ENCODE assay signal across 10 cellular contexts in genomic region chr15:38378162-38378560, GRCh38.
DNase-seq lines count a peak whose midpoint lies in the region; ATAC-seq and TF ChIP-seq lines count a peak whose summit lies in the region.
"Had no signal": no experiment of that assay in that cellular context is flagged by ENCODE, and none has a peak within 500 bp of the region (broad histone marks: within the 10 kb centered on the region; RNA-seq: fewer than 3 reads in every experiment).

No MANE protein-coding gene starts in this region.

- ATAC-seq in body of pancreas (peak; percentile 47), Right ventricle myocardium inferior (peak; percentile 84), upper lobe of right lung (peak; percentile 75)
- ATAC-seq in stimulated activated naive CD8-positive, alpha-beta T cell treated with anti-CD3 and anti-CD28 coated beads, Interleukin-15, Interleukin-2, amounts not matched to agents 100 U/mL and 50 U/mL, for 24 hours = no peak

- intact Hi-C loops in body of pancreas (cut with DNase I) = no loop called here
- intact Hi-C loops in Right ventricle myocardium inferior (cut with DNase I) = no loop called here
- intact Hi-C loops in upper lobe of right lung (cut with DNase I) = no loop called here

- H3K27me3 ChIP-seq in body of pancreas (no peaks in the 10 kb centered on the region), upper lobe of right lung (no peaks in the 10 kb centered on the region)

- H3K27ac Mint-ChIP-seq in mesothelial cell of epicardium = no peak overlapping the region
- H3K27ac Mint-ChIP-seq: activated naive CD8-positive, alpha-beta T cell treated with anti-CD3 and anti-CD28 coated beads, Interleukin-2, amount 10 ng/mL, durations not matched to agents 7 days and 5 days had no signal

- no peak overlapping the region for H3K4me3 ChIP-seq in body of pancreas
- no peak overlapping the region for H3K4me3 ChIP-seq in upper lobe of right lung

- peaks cover 7% of the 10 kb centered on the region for H3K4me1 Mint-ChIP-seq in mesothelial cell of epicardium
- H3K4me1 Mint-ChIP-seq: activated naive CD8-positive, alpha-beta T cell treated with anti-CD3 and anti-CD28 coated beads, Interleukin-2, amount 10 ng/mL, durations not matched to agents 7 days and 5 days had no signal

- H3K4me3 Mint-ChIP-seq in mesothelial cell of epicardium = no peak overlapping the region
- H3K4me3 Mint-ChIP-seq: activated naive CD8-positive, alpha-beta T cell treated with anti-CD3 and anti-CD28 coated beads, Interleukin-2, amount 10 ng/mL, durations not matched to agents 7 days and 5 days had no signal

- peaks cover 8% of the 10 kb centered on the region for H3K4me1 ChIP-seq in body of pancreas
- peaks cover 16% of the 10 kb centered on the region for H3K4me1 ChIP-seq in upper lobe of right lung

- H3K36me3 ChIP-seq in body of pancreas (replicated peaks in 1 of 2; ENCODE audit: insufficient read depth in 1 of 2, low read depth in 2 of 2) (no peaks in the 10 kb centered on the region), upper lobe of right lung (no peaks in the 10 kb centered on the region)

- H3K36me3 Mint-ChIP-seq in mesothelial cell of epicardium = no peaks in the 10 kb centered on the region
- H3K36me3 Mint-ChIP-seq: activated naive CD8-positive, alpha-beta T cell treated with anti-CD3 and anti-CD28 coated beads, Interleukin-2, amount 10 ng/mL, durations not matched to agents 7 days and 5 days had no signal

- no peak for TF ChIP-seq POLR2A in body of pancreas (IDR thresholded peaks at IDR 0.05)

- no peak for TF ChIP-seq CTCF in body of pancreas (IDR thresholded peaks at IDR 0.05)
- no peak for TF ChIP-seq CTCF in upper lobe of right lung (IDR thresholded peaks at IDR 0.05)
- TF ChIP-seq CTCF in mesothelial cell of epicardium (IDR thresholded peaks at IDR 0.05; ENCODE audit: unreplicated experiment) = no peak

- peaks cover 3% of the 10 kb centered on the region for H3K27me3 Mint-ChIP-seq in mesothelial cell of epicardium (ENCODE audit: low read depth)

- 3 to 10% methylated on average over 10 of the region's 10 CpGs for WGBS in body of pancreas, 2 donors

- no peaks in the 10 kb centered on the region for H3K9me3 Mint-ChIP-seq in mesothelial cell of epicardium
- H3K9me3 Mint-ChIP-seq: activated naive CD8-positive, alpha-beta T cell treated with anti-CD3 and anti-CD28 coated beads, Interleukin-2, amount 10 ng/mL, durations not matched to agents 7 days and 5 days had no signal

- peak; percentile 64 to 88 (median 76) for DNase-seq in body of pancreas
- DNase-seq in Right ventricle myocardium inferior (ENCODE audit: missing footprints) = peak; percentile 86
- peak in 38 of 56 donors; percentile 3 to 70 (median 25) for DNase-seq in nucleus accumbens (lab: John Stamatoyannopoulos, UW)
- DNase-seq in upper lobe of right lung = peak; percentile 70
- no peak for DNase-seq in mesothelial cell of epicardium (ENCODE audit: low spot score in 2 of 2, unreplicated experiment in 2 of 2)
- DNase-seq in dedifferentiated amniotic fluid mesenchymal stem cell (ENCODE audit: extremely low spot score) = no peak
- DNase-seq in stimulated activated naive CD8-positive, alpha-beta T cell treated with anti-CD3 and anti-CD28 coated beads, Interleukin-15, Interleukin-2, amounts not matched to agents 100 U/mL and 50 U/mL, for 24 hours = no peak
- no peak for DNase-seq in NCI-H774 (lab: John Stamatoyannopoulos, UW)
- DNase-seq: activated naive CD8-positive, alpha-beta T cell treated with anti-CD3 and anti-CD28 coated beads, Interleukin-2, amount 10 ng/mL, durations not matched to agents 7 days and 5 days; MM.1S had no signal

- H3K27ac ChIP-seq in body of pancreas (peak overlapping the region in 1 of 4 donors; percentile 1), upper lobe of right lung (peak overlapping the region; percentile 62)

- H3K9me3 ChIP-seq in body of pancreas (no peaks in the 10 kb centered on the region), upper lobe of right lung (no peaks in the 10 kb centered on the region)

Comparison
In these comparisons a context has a peak if more than half of its experiments do, and no peak if none do; other contexts are left out.
1. DNase-seq: peak in body of pancreas (4 of 4), Right ventricle myocardium inferior (single experiment), nucleus accumbens (38 of 56) and upper lobe of right lung (single experiment); none in mesothelial cell of epicardium (0 of 2), dedifferentiated amniotic fluid mesenchymal stem cell (single experiment), stimulated activated naive CD8-positive, alpha-beta T cell treated with anti-CD3 and anti-CD28 coated beads, Interleukin-15, Interleukin-2, amounts not matched to agents 100 U/mL and 50 U/mL, for 24 hours (single experiment) and NCI-H774 (single experiment).